ENCODE assay signal across 8 cellular contexts in the genomic region with DNA sequence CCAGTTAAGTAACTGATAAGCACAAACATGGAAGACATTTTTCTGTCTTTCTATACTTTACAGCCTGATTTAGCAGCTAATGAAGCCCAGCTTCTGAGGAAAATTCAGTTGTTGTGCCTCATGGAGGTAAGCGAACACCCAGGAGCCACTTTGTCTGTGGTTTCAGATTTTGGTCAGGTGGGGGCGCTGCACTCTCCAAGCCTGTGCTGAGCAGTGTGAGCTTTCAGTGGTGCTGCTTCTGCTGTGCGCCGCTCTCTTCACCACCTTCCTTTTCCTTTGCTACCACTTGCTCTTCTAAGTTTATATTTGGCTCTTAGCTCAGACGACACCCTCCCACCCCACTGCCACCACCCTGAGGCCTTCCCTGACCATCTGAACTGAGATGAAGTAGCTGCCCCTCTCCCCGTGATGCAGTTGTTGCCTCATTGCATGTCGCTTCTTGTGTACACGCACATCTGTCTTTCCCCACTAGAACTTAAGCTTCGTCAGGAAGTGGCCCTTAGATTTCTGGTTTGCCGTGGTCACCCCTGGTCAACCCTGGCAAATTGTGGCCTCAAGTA. TPM values are rescaled to one million over a fixed set of nuclear protein-coding genes. Genes with fewer than 3 reads are reported as not detected.
DNase-seq lines count a peak whose midpoint lies in the region; ATAC-seq and TF ChIP-seq lines count a peak whose summit lies in the region.

No MANE protein-coding gene starts in this region.

- CTCF ChIA-PET in BJ (lab: Yijun Ruan, JAX) = interaction anchor here (0.7 to 3.9 kb wide), 22 partner anchors 10 to 268 kb away, joined by 3 to 41 read pairs (median 4); a partner anchor contains a TSS

- H3K27ac ChIP-seq in HL-60 (replicated peaks) = no peak overlapping the region

- H3K4me3 ChIP-seq in BJ (ENCODE audit: low read depth, low read length) (no peak overlapping the region), HL-60 (replicated peaks; ENCODE audit: insufficient read depth, low read length) (no peak overlapping the region), astrocyte of the cerebellum (ENCODE audit: low read depth, low read length) (no peak overlapping the region)

- no peak for DNase-seq in BJ (ENCODE audit: low read depth)
- DNase-seq in HL-60 (ENCODE audit: low read depth in 1 of 2, low spot score in 1 of 2) = peak; percentile 53 to 59
- peak; percentile 54 for DNase-seq in T-helper 22 cell (ENCODE audit: low read depth)
- DNase-seq in astrocyte of the cerebellum (ENCODE audit: low read depth) = peak; percentile 18
- DNase-seq in islet precursor cell = peak; percentile 84
- DNase-seq in stimulated activated CD4-positive, alpha-beta T cell treated with anti-CD3 and anti-CD28 coated beads, Interleukin-2, amount 100 ng/mL, for 4 hours (ENCODE audit: low read depth) = peak; percentile 67
- no peak for DNase-seq in GF-D8 (lab: John Stamatoyannopoulos, UW)

- POLR2A ChIA-PET in BJ (lab: Charles Lee) = no interaction called here

- no peaks in the 10 kb centered on the region for H3K27me3 ChIP-seq in BJ (ENCODE audit: control insufficient read depth, insufficient read depth, low read length)
- no peaks in the 10 kb centered on the region for H3K27me3 ChIP-seq in HL-60 (ENCODE audit: insufficient read depth, poor library complexity, severe bottlenecking)

- TF ChIP-seq CTCF in BJ (IDR thresholded peaks at IDR 0.05; ENCODE audit: insufficient read depth, low read depth, low read length) = peak; percentile 74
- peak; percentile 60 for TF ChIP-seq CTCF in HL-60 (IDR thresholded peaks at IDR 0.05; ENCODE audit: insufficient read depth, low read length)
- TF ChIP-seq CTCF in astrocyte of the cerebellum (IDR thresholded peaks at IDR 0.05; ENCODE audit: low read depth, low read length, missing control alignments) = peak; percentile 59

- ATAC-seq in HG03521 (IDR thresholded peaks at IDR 0.05; ENCODE audit: unreplicated experiment) = no peak

- peaks cover 25% of the 10 kb centered on the region for H3K36me3 ChIP-seq in BJ (ENCODE audit: control insufficient read depth, insufficient read depth, low read length)

- in situ Hi-C loops in astrocyte of the cerebellum (cut with HindIII; ENCODE audit: low sequenced_read_pairs) = loop anchor here (5.0 kb wide), 1 partner anchor 201 kb away; a partner anchor contains a TSS

RNA-seq across cellular contexts. Expression of a gene that starts 14.0 kb away (rescaled TPM):
- polyA plus RNA-seq in BJ (2011; rRNA removed) = 158 and 187 TPM in 2 replicates
- 41.6 and 47.3 TPM in 2 replicates for polyA minus RNA-seq in BJ (2011; rRNA and poly(A)+ RNA removed)

RNA-seq across cellular contexts. Expression of a gene that starts 14.7 kb away (rescaled TPM):
- 18.8 and 22.2 TPM in 2 replicates for polyA plus RNA-seq in BJ (2011; rRNA removed)
- polyA minus RNA-seq in BJ (2011; rRNA and poly(A)+ RNA removed) = 7.3 and 10.7 TPM in 2 replicates

RNA-seq across cellular contexts. Expression of a gene that starts 27.4 kb away (rescaled TPM):
- not detected in 2 replicates for polyA plus RNA-seq in BJ (2011; rRNA removed)
- not detected in 2 replicates for polyA minus RNA-seq in BJ (2011; rRNA and poly(A)+ RNA removed)

RNA-seq across cellular contexts. Expression of a gene that starts 38.1 kb away (rescaled TPM):
- polyA plus RNA-seq in BJ (2011; rRNA removed) = 7.4 and 13.2 TPM in 2 replicates
- polyA minus RNA-seq in BJ (2011; rRNA and poly(A)+ RNA removed) = 3.6 and 3.9 TPM in 2 replicates

RNA-seq across cellular contexts. Expression of a gene that starts 43.3 kb away (rescaled TPM):
- polyA plus RNA-seq in BJ (2011; rRNA removed) = 169 and 242 TPM in 2 replicates
- polyA minus RNA-seq in BJ (2011; rRNA and poly(A)+ RNA removed) = 160 and 285 TPM in 2 replicates

Comparison
In these comparisons a context has a peak if more than half of its experiments do, and no peak if none do; other contexts are left out.
1. DNase-seq: peak in HL-60 (2 of 2), T-helper 22 cell (single experiment), astrocyte of the cerebellum (single experiment), islet precursor cell (single experiment) and stimulated activated CD4-positive, alpha-beta T cell treated with anti-CD3 and anti-CD28 coated beads, Interleukin-2, amount 100 ng/mL, for 4 hours (single experiment); none in BJ (single experiment) and GF-D8 (single experiment).
2. Peak in every context shown above with its lines, with median percentiles within 50 percentile points of each other: CTCF ChIP-seq.